21 cellular contexts compared by ENCODE assay signal in genomic region chr6:131065824-131066171, GRCh38.
"Had no signal": no experiment of that assay in that cellular context is flagged by ENCODE, and none has a peak within 500 bp of the region (broad histone marks: within the 10 kb centered on the region; RNA-seq: fewer than 3 reads in every experiment).

No MANE protein-coding gene starts in this region.

- FAIRE-seq: endothelial cell of umbilical vein had no signal

- H3K27me3 Mint-ChIP-seq: activated naive CD4-positive, alpha-beta T cell treated with anti-CD3 and anti-CD28 coated beads, Interleukin-2, amount 50 U/mL, for 24 hours; memory B cell had no signal

- H3K36me3 Mint-ChIP-seq: activated naive CD4-positive, alpha-beta T cell treated with anti-CD3 and anti-CD28 coated beads, Interleukin-2, amount 50 U/mL, for 24 hours; memory B cell; natural killer cell had no signal

- H3K36me3 ChIP-seq: adrenal gland, esophagus muscularis mucosa, gastroesophageal sphincter, heart right ventricle, neutrophil had no signal

- H2AFZ ChIP-seq: parathyroid adenoma had no signal

- H3K79me2 ChIP-seq: parathyroid adenoma had no signal

- H3K4me3 Mint-ChIP-seq: activated naive CD4-positive, alpha-beta T cell treated with anti-CD3 and anti-CD28 coated beads, Interleukin-2, amount 50 U/mL, for 24 hours; memory B cell; natural killer cell had no signal

- H3K4me1 ChIP-seq: parathyroid adenoma had no signal

- H3K27ac ChIP-seq: adrenal gland, esophagus muscularis mucosa, gastroesophageal sphincter, heart right ventricle, neutrophil, parathyroid adenoma, VCaP had no signal

- H3K9me3 ChIP-seq: adrenal gland, esophagus muscularis mucosa, gastroesophageal sphincter, mucosa of descending colon, neutrophil had no signal

- H3K9ac ChIP-seq: parathyroid adenoma had no signal

- H3K9me3 Mint-ChIP-seq: activated naive CD4-positive, alpha-beta T cell treated with anti-CD3 and anti-CD28 coated beads, Interleukin-2, amount 50 U/mL, for 24 hours; memory B cell; natural killer cell had no signal

- H3K27ac Mint-ChIP-seq: activated naive CD4-positive, alpha-beta T cell treated with anti-CD3 and anti-CD28 coated beads, Interleukin-2, amount 50 U/mL, for 24 hours; natural killer cell had no signal

- H3K27me3 ChIP-seq: adrenal gland, esophagus muscularis mucosa, gastroesophageal sphincter, heart right ventricle had no signal

- DNase-seq: activated CD4-positive, alpha-beta T cell treated with anti-CD3 and anti-CD28 coated beads, Interleukin-2, amount 50 U/mL, for 1 hour; activated CD4-positive, CD25-positive, alpha-beta regulatory T cell treated with anti-CD3 and anti-CD28 coated beads, Interleukin-2, amount 50 U/mL, for 72 hours; activated CD8-positive, alpha-beta memory T cell treated with anti-CD3 and anti-CD28 coated beads, Interleukin-2, amount 50 U/mL, for 48 hours; activated effector memory CD4-positive, alpha-beta T cell treated with Interleukin-2 at 50 U/mL for 16 hours; activated T-cell treated with anti-CD3 and anti-CD28 coated beads, Interleukin-2, amount 50 U/mL, for 48 hours; dermis blood vessel endothelial cell; effector memory CD4-positive, alpha-beta T cell; heart right ventricle; natural killer cell; stimulated activated naive CD4-positive, alpha-beta T cell; T-helper 2 cell had no signal

- ATAC-seq: gastroesophageal sphincter, heart right ventricle, natural killer cell had no signal

- H3K4me3 ChIP-seq: adrenal gland, esophagus muscularis mucosa, gastroesophageal sphincter, heart right ventricle, mucosa of descending colon had no signal
